Comparison of ENCODE assay signal across 1 cellular context in the genomic region with DNA sequence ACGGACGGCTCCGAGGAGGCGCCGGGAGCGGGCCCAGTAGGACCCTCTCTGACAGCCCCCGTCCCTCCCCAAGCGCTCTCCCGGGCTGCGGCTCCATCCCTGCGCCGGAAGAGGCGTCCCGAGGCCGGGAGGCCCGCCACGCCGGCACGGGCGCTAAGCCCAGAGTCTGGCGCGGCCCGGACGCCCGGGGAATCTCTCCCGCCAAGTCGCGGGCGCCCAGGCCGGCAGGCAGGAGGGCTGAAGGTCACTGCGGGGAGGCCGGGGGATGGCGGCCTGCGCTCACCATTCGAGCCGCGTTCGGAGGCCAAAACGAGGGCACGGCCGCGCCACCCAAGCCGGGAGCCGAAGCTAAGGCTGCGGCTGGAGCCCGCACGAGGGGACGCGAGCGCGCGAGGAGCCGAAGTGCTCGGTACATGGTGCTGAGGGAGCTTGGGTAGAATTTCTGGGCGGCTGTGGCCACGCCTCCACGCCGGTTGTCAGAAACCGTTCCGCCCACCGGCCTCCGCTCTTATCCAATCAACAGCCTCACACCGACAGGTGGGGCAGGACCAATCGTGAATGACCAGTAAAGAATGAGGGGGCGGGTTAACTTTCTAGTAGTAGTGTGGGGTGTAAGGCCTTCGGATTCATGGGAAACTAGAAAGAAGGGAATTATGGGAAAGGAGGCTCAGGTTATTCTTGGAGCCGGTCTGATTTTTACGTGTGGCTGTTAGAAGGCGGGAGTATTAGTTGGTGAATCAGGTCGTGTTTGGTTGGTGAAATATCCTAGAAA.
TF ChIP-seq lines count a peak whose summit lies in the region.

Gene FH (minus strand): TSS at position 448 of the 772 bp plus-strand sequence. CDS start 33 bp downstream, at position 415.

TF ChIP-seq in WTC11, 78 proteins besides CTCF, POLR2A, EP300 and RAD21 (continued from another document):
- TF ChIP-seq, protein P1, sequence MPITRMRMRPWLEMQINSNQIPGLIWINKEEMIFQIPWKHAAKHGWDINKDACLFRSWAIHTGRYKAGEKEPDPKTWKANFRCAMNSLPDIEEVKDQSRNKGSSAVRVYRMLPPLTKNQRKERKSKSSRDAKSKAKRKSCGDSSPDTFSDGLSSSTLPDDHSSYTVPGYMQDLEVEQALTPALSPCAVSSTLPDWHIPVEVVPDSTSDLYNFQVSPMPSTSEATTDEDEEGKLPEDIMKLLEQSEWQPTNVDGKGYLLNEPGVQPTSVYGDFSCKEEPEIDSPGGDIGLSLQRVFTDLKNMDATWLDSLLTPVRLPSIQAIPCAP (CRISPR knock-in tag; IDR thresholded peaks at IDR 0.05) = no peak
- TF ChIP-seq ESRRA (CRISPR knock-in tag; IDR thresholded peaks at IDR 0.05; ENCODE audit: borderline replicate concordance) (no peak), FOXK1 (CRISPR knock-in tag; IDR thresholded peaks at IDR 0.05) (peak; percentile 58; the same call in 1 of the 2 replicates), NFYB (CRISPR knock-in tag; conservative IDR thresholded peaks at IDR 0.05; ENCODE audit: low read depth) (peak; percentile 74), TEAD1 (CRISPR knock-in tag; IDR thresholded peaks at IDR 0.05) (peak; percentile 64; the same call in 1 of the 2 replicates), NR1H2 (CRISPR knock-in tag; IDR thresholded peaks at IDR 0.05) (no peak), ETV6 (CRISPR knock-in tag; IDR thresholded peaks at IDR 0.05) (peak; percentile 80; the same call in 1 of the 2 replicates), FOXP1 (CRISPR knock-in tag; IDR thresholded peaks at IDR 0.05; ENCODE audit: borderline replicate concordance) (peak; percentile 50; the same call in 1 of the 2 replicates), SP1 (CRISPR knock-in tag; conservative IDR thresholded peaks at IDR 0.05) (peak; percentile 90)
- TF ChIP-seq, protein P2, sequence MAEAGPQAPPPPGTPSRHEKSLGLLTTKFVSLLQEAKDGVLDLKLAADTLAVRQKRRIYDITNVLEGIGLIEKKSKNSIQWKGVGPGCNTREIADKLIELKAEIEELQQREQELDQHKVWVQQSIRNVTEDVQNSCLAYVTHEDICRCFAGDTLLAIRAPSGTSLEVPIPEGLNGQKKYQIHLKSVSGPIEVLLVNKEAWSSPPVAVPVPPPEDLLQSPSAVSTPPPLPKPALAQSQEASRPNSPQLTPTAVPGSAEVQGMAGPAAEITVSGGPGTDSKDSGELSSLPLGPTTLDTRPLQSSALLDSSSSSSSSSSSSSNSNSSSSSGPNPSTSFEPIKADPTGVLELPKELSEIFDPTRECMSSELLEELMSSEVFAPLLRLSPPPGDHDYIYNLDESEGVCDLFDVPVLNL (CRISPR knock-in tag; IDR thresholded peaks at IDR 0.05; ENCODE audit: borderline replicate concordance, low read depth) = no peak
- TF ChIP-seq, protein P3, sequence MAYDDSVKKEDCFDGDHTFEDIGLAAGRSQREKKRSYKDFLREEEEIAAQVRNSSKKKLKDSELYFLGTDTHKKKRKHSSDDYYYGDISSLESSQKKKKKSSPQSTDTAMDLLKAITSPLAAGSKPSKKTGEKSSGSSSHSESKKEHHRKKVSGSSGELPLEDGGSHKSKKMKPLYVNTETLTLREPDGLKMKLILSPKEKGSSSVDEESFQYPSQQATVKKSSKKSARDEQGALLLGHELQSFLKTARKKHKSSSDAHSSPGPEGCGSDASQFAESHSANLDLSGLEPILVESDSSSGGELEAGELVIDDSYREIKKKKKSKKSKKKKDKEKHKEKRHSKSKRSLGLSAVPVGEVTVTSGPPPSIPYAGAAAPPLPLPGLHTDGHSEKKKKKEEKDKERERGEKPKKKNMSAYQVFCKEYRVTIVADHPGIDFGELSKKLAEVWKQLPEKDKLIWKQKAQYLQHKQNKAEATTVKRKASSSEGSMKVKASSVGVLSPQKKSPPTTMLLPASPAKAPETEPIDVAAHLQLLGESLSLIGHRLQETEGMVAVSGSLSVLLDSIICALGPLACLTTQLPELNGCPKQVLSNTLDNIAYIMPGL (CRISPR knock-in tag; IDR thresholded peaks at IDR 0.05) = peak; percentile 93; the same call in 1 of the 2 replicates
TF ChIP-seq in WTC11: peak in this region for 17.
